In genomic region chr19:7870571-7871279, GRCh38 we compare ENCODE assay signal across 1 cellular context.
TF ChIP-seq lines count a peak whose summit lies in the region.

No MANE protein-coding gene starts in this region.

TF ChIP-seq in K562, 482 proteins besides CTCF, POLR2A, EP300 and RAD21 (continued from another document):
- TF ChIP-seq ZNF280B (CRISPR knock-in tag; IDR thresholded peaks at IDR 0.05): no peak
- no peak for TF ChIP-seq ZNF224 (CRISPR knock-in tag; IDR thresholded peaks at IDR 0.05)
- TF ChIP-seq CBX2 (IDR thresholded peaks at IDR 0.05; ENCODE audit: insufficient read depth, low read length, poor library complexity, severe bottlenecking): no peak
- TF ChIP-seq SMAD4 (CRISPR knock-in tag; conservative IDR thresholded peaks at IDR 0.05): no peak
- no peak for TF ChIP-seq RNF2 (IDR thresholded peaks at IDR 0.05)
- TF ChIP-seq ARID3A (IDR thresholded peaks at IDR 0.05; ENCODE audit: borderline replicate concordance, low read depth, low read length): no peak
- peak; percentile 48 for TF ChIP-seq NKRF (IDR thresholded peaks at IDR 0.05; ENCODE audit: borderline replicate concordance)
- TF ChIP-seq PATZ1 (CRISPR knock-in tag; IDR thresholded peaks at IDR 0.05; ENCODE audit: borderline replicate concordance): no peak
- no peak for TF ChIP-seq DNMT1 (IDR thresholded peaks at IDR 0.05)
- TF ChIP-seq CC2D1A (IDR thresholded peaks at IDR 0.05): peak; percentile 25; the same call in 1 of the 2 replicates
- 0 out of 2 replicates have a peak, but pooled peaks have one; percentile 22 for TF ChIP-seq MAX (CRISPR knock-in tag; IDR thresholded peaks at IDR 0.05)
- TF ChIP-seq SMARCE1 (IDR thresholded peaks at IDR 0.05): peak; percentile 30; the same call in 1 of the 2 replicates
- peak; percentile 44 for TF ChIP-seq SMARCA5 (IDR thresholded peaks at IDR 0.05)
- no peak for TF ChIP-seq ZNF592 (IDR thresholded peaks at IDR 0.05)
- no peak for TF ChIP-seq TAF15 (IDR thresholded peaks at IDR 0.05; ENCODE audit: low read depth, low read length)
- peak in 1 of 2 experiments; percentile 66; a peak in 2 of 4 replicates for TF ChIP-seq HDAC1 (IDR thresholded peaks at IDR 0.05)
- peak; percentile 75 to 79 for TF ChIP-seq NRF1 (conservative IDR thresholded peaks at IDR 0.05 in 1 of 2, IDR thresholded peaks at IDR 0.05 in 1 of 2)
- 0 out of 2 replicates have a peak, but pooled peaks have one; percentile 17 for TF ChIP-seq ZBTB2 (IDR thresholded peaks at IDR 0.05)
- TF ChIP-seq MNT (conservative IDR thresholded peaks at IDR 0.05): no peak
- TF ChIP-seq HMG20B (CRISPR knock-in tag; IDR thresholded peaks at IDR 0.05): no peak
- TF ChIP-seq CHD2 (IDR thresholded peaks at IDR 0.05; ENCODE audit: low read depth, low read length): no peak
- TF ChIP-seq POLR2AphosphoS2 (IDR thresholded peaks at IDR 0.05; ENCODE audit: low read length): no peak
- no peak for TF ChIP-seq CTBP1 (IDR thresholded peaks at IDR 0.05; ENCODE audit: borderline replicate concordance)
- TF ChIP-seq ZNF780A (CRISPR knock-in tag; IDR thresholded peaks at IDR 0.05): no peak
- no peak for TF ChIP-seq LEF1 (IDR thresholded peaks at IDR 0.05)
- no peak; the same call in 1 of the 2 replicates for TF ChIP-seq ELF4 (CRISPR knock-in tag; IDR thresholded peaks at IDR 0.05)
- no peak for TF ChIP-seq NFIX (CRISPR knock-in tag; IDR thresholded peaks at IDR 0.05; ENCODE audit: low read depth)
- no peak for TF ChIP-seq HSF4 (CRISPR knock-in tag; IDR thresholded peaks at IDR 0.05; ENCODE audit: borderline replicate concordance)
- no peak for TF ChIP-seq ZNF77 (CRISPR knock-in tag; IDR thresholded peaks at IDR 0.05)
- TF ChIP-seq KLF13 (tag; IDR thresholded peaks at IDR 0.05; ENCODE audit: borderline replicate concordance, low read depth): no peak
- TF ChIP-seq ARNT (IDR thresholded peaks at IDR 0.05): peak in 1 of 2 experiments; percentile 18; a peak in 1 of 4 replicates
- no peak for TF ChIP-seq ETV5 (CRISPR knock-in tag; IDR thresholded peaks at IDR 0.05; ENCODE audit: low read depth)
- TF ChIP-seq GATA2 (CRISPR knock-in tag; IDR thresholded peaks at IDR 0.05): no peak
- TF ChIP-seq ZNF449 (CRISPR knock-in tag; IDR thresholded peaks at IDR 0.05): no peak
TF ChIP-seq in K562: peak in this region for 28.
